8 cellular contexts compared by ENCODE assay signal in the genomic region with DNA sequence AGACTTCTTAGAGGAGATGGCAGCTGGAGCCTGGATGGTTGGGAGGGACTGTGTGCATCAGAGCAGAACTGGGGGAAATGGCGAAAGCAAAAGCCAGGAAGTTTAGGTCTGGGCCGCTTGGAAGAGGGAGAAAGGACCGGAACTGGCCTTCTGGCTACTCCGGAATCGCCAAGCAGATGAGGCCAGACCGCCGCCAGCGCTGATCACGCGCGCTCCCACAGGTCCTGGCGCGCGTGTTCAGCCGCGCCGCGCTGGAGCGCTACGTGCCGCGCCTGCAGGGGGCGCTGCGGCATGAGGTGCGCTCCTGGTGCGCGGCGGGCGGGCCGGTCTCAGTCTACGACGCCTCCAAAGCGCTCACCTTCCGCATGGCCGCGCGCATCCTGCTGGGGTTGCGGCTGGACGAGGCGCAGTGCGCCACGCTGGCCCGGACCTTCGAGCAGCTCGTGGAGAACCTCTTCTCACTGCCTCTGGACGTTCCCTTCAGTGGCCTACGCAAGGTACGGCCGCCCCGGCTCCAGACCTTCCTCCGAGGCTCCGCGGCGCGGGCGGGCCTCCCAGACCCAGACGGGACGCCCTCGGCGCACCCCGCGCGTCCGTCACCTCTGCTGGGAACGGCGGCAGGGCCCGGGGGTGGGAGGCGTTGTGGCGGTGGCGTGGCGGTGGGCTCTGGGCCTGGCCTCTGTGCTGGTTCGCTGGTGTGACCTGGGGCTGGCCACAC. TPM values are rescaled to one million over a fixed set of nuclear protein-coding genes. Genes with fewer than 3 reads are reported as not detected.
DNase-seq lines count a peak whose midpoint lies in the region; ATAC-seq and TF ChIP-seq lines count a peak whose summit lies in the region.

No MANE protein-coding gene starts in this region.

- H4K8ac ChIP-seq in trophoblast cell (ENCODE audit: low read depth, low read length), result peak overlapping the region; percentile 18

- H2BK120ac ChIP-seq in trophoblast cell (ENCODE audit: insufficient read depth, low read length, poor library complexity), result no peak overlapping the region

- H2AFZ ChIP-seq in trophoblast cell (ENCODE audit: insufficient read depth, low read length, poor library complexity), result peak overlapping the region; percentile 52

- no peak overlapping the region for H2BK5ac ChIP-seq in trophoblast cell (ENCODE audit: low read depth, low read length, poor library complexity)

- H3K4me2 ChIP-seq in trophoblast cell (ENCODE audit: low read length), result peak overlapping the region; percentile 66

- H3K27ac Mint-ChIP-seq in activated CD4-positive, alpha-beta T cell treated with anti-CD3 and anti-CD28 coated beads, Interleukin-2, amount 10 ng/mL, durations not matched to agents 7 days and 5 days, result no peak overlapping the region

- peak; percentile 55 for TF ChIP-seq CTCF in foreskin fibroblast (IDR thresholded peaks at IDR 0.05; ENCODE audit: low read depth, low read length)

- no peak overlapping the region for H3K14ac ChIP-seq in trophoblast cell (ENCODE audit: low read length)

- peak overlapping the region; percentile 38 to 51 for H3K4me3 ChIP-seq in foreskin fibroblast (ENCODE audit: low read depth in 1 of 2, low read length in 2 of 2)
- H3K4me3 ChIP-seq in trophoblast cell (ENCODE audit: low read depth, low read length), result peak overlapping the region; percentile 38

- peaks cover 55% of the 10 kb centered on the region for H3K27me3 Mint-ChIP-seq in activated CD4-positive, alpha-beta T cell treated with anti-CD3 and anti-CD28 coated beads, Interleukin-2, amount 10 ng/mL, durations not matched to agents 7 days and 5 days

- no peak overlapping the region for H4K12ac ChIP-seq in trophoblast cell (ENCODE audit: low read depth, low read length)

- H3K4me1 ChIP-seq in trophoblast cell (ENCODE audit: control insufficient read depth in 1 of 2, insufficient read depth in 2 of 2, low read length in 2 of 2), result peaks cover 22 to 28% of the 10 kb centered on the region in 2 experiments

- H3K4me3 Mint-ChIP-seq in activated CD4-positive, alpha-beta T cell treated with anti-CD3 and anti-CD28 coated beads, Interleukin-2, amount 10 ng/mL, durations not matched to agents 7 days and 5 days, result peak overlapping the region; percentile 61

- H3K27me3 ChIP-seq in trophoblast cell (ENCODE audit: insufficient read depth, low read length), result peaks cover 80% of the 10 kb centered on the region

- H3K4me1 Mint-ChIP-seq in activated CD4-positive, alpha-beta T cell treated with anti-CD3 and anti-CD28 coated beads, Interleukin-2, amount 10 ng/mL, durations not matched to agents 7 days and 5 days, result peaks cover 19% of the 10 kb centered on the region

- ATAC-seq in GM19372 (IDR thresholded peaks at IDR 0.05; ENCODE audit: low read depth, unreplicated experiment) (peak; percentile 64), GM21526 (IDR thresholded peaks at IDR 0.05; ENCODE audit: low FRiP score, unreplicated experiment) (no peak)

- DNase-seq in 8988T (peak; percentile 42), foreskin fibroblast (peak in 1 of 2 donors; percentile 61), trophoblast cell (peak; percentile 47 to 78), NCI-H146 treated with DMSO at 0.1 percent for 48 hours (lab: John Stamatoyannopoulos, UW; ENCODE audit: unreplicated experiment) (no peak), COR-L47 (lab: John Stamatoyannopoulos, UW) (no peak)
- peak; percentile 53 for DNase-seq in activated CD4-positive, alpha-beta T cell treated with anti-CD3 and anti-CD28 coated beads, Interleukin-2, amount 10 ng/mL, durations not matched to agents 7 days and 5 days

- CTCF ChIA-PET in activated CD4-positive, alpha-beta T cell treated with anti-CD3 and anti-CD28 coated beads, Interleukin-2, amount 10 ng/mL, durations not matched to agents 7 days and 5 days (lab: Charles Lee), result interaction anchor here (0.7 to 2.5 kb wide), 5 partner anchors 8 to 18 kb away, joined by 3 to 8 read pairs (median 4); partner anchors contain the start of gene CYP26A1

- H3K9ac ChIP-seq in trophoblast cell (ENCODE audit: low read length), result no peak overlapping the region

- peaks cover 9% of the 10 kb centered on the region for H3K9me3 ChIP-seq in trophoblast cell (ENCODE audit: insufficient read depth, low read depth, low read length)

- no peak overlapping the region for H3K23ac ChIP-seq in trophoblast cell (ENCODE audit: low read length)

- WGBS in trophoblast cell (ENCODE audit: extremely low coverage, insufficient coverage, insufficient read length), result no CpG with 5 or more reads among the region's 72 CpGs

- H2AK5ac ChIP-seq in trophoblast cell (ENCODE audit: low read length), result no peak overlapping the region

- H3K36me3 ChIP-seq in trophoblast cell (ENCODE audit: control insufficient read depth in 1 of 2, insufficient read depth in 2 of 2, low read length in 2 of 2), result peaks cover 0 to 2% of the 10 kb centered on the region in 2 experiments

- H2BK12ac ChIP-seq in trophoblast cell (ENCODE audit: low read length), result no peak overlapping the region

- H3K4ac ChIP-seq in trophoblast cell (ENCODE audit: low read depth, low read length), result no peak overlapping the region

- no peak overlapping the region for H3K18ac ChIP-seq in trophoblast cell (ENCODE audit: low read length)

- no peaks in the 10 kb centered on the region for H3K79me1 ChIP-seq in trophoblast cell (ENCODE audit: low read length)

- no peaks in the 10 kb centered on the region for H3K79me2 ChIP-seq in trophoblast cell (ENCODE audit: control insufficient read depth, insufficient read depth, low read length, poor library complexity)

- peaks cover 5% of the 10 kb centered on the region for H3K36me3 Mint-ChIP-seq in activated CD4-positive, alpha-beta T cell treated with anti-CD3 and anti-CD28 coated beads, Interleukin-2, amount 10 ng/mL, durations not matched to agents 7 days and 5 days (ENCODE audit: low read depth)

- no peak overlapping the region for H3K27ac ChIP-seq in trophoblast cell (ENCODE audit: low read depth, low read length)

- H4K91ac ChIP-seq in trophoblast cell (ENCODE audit: low read depth, low read length), result no peak overlapping the region

- POLR2A ChIA-PET in activated CD4-positive, alpha-beta T cell treated with anti-CD3 and anti-CD28 coated beads, Interleukin-2, amount 10 ng/mL, durations not matched to agents 7 days and 5 days (lab: Charles Lee), result no interaction called here

- H3K9me3 Mint-ChIP-seq in activated CD4-positive, alpha-beta T cell treated with anti-CD3 and anti-CD28 coated beads, Interleukin-2, amount 10 ng/mL, durations not matched to agents 7 days and 5 days, result no peaks in the 10 kb centered on the region

RNA-seq across cellular contexts. Expression of gene CYP26C1, which starts 2.1 kb away (rescaled TPM):
- total RNA-seq in activated CD4-positive, alpha-beta T cell treated with anti-CD3 and anti-CD28 coated beads, Interleukin-2, amount 10 ng/mL, durations not matched to agents 7 days and 5 days, result under 1 TPM; 0.07 to 0.12 TPM
- 0.04 and 0.08 TPM in 2 replicates for polyA plus RNA-seq in trophoblast cell (2013)

RNA-seq across cellular contexts. Expression of gene CYP26A1, which starts 11.0 kb away (rescaled TPM):
- total RNA-seq in activated CD4-positive, alpha-beta T cell treated with anti-CD3 and anti-CD28 coated beads, Interleukin-2, amount 10 ng/mL, durations not matched to agents 7 days and 5 days, result not detected
- polyA plus RNA-seq in trophoblast cell (2013), result 13.5 and 17.5 TPM in 2 replicates

Comparison
In these comparisons a context has a peak if more than half of its experiments do, and no peak if none do; other contexts are left out.
1. DNase-seq: peak in 8988T (single experiment), activated CD4-positive, alpha-beta T cell treated with anti-CD3 and anti-CD28 coated beads, Interleukin-2, amount 10 ng/mL, durations not matched to agents 7 days and 5 days (single experiment) and trophoblast cell (2 of 2); none in NCI-H146 treated with DMSO at 0.1 percent for 48 hours (single experiment) and COR-L47 (single experiment).